In the genomic region with DNA sequence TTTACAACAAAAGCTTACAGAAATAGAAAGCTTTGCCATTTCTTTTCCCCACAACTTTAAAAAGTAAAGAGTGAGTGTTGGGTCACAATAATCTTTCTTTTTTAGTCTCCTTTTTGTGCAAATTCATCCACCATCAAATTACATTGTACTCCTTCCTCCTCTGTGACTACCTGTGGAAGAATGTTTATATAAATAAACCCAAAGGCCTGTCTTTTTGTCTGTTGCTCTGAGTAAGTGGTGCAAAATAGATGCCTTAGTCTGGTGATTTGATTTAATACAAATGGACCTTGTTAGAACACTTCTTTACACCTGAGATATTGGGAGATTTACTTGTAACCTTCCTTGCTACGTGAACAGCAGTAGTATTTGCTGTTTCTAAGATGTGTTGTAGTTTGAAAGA, we compare ENCODE assay signal across 22 cellular contexts. TPM values are rescaled to one million over a fixed set of nuclear protein-coding genes. Genes with fewer than 3 reads are reported as not detected.
DNase-seq lines count a peak whose midpoint lies in the region; ATAC-seq, FAIRE-seq and TF ChIP-seq lines count a peak whose summit lies in the region.
"Had no signal": no experiment of that assay in that cellular context is flagged by ENCODE, and none has a peak within 500 bp of the region (broad histone marks: within the 10 kb centered on the region; RNA-seq: fewer than 3 reads in every experiment).

No MANE protein-coding gene starts in this region.

- no peak for TF ChIP-seq POLR2A in spleen (IDR thresholded peaks at IDR 0.05)

- H3K4me1 ChIP-seq in OCI-LY7 (ENCODE audit: insufficient read depth, low read length, poor library complexity, severe bottlenecking) (no peaks in the 10 kb centered on the region), spleen (peaks cover 0 to 8% (median 0%) of the 10 kb centered on the region in 6 donors)
- H3K4me1 ChIP-seq: HAP-1 had no signal

- no peak overlapping the region for H2AFZ ChIP-seq in OCI-LY7 (ENCODE audit: low read length)

- no peaks in the 10 kb centered on the region for H3K36me3 ChIP-seq in OCI-LY7 (ENCODE audit: insufficient read depth, low read length)
- H3K36me3 ChIP-seq in bronchial epithelial cell (ENCODE audit: control insufficient read depth, insufficient read depth, low read length), result no peaks in the 10 kb centered on the region
- no peaks in the 10 kb centered on the region for H3K36me3 ChIP-seq in spleen
- H3K36me3 ChIP-seq: HAP-1 had no signal

- H4K20me1 ChIP-seq in OCI-LY7 (ENCODE audit: insufficient read depth, low read length), result no peaks in the 10 kb centered on the region

- H3K79me2 ChIP-seq in OCI-LY7 (ENCODE audit: insufficient read depth, low read depth, low read length), result no peaks in the 10 kb centered on the region

- H3K9me2 ChIP-seq in OCI-LY7 (ENCODE audit: insufficient read depth, low read length), result no peaks in the 10 kb centered on the region

- no peak overlapping the region for H3K4me3 ChIP-seq in OCI-LY7 (ENCODE audit: low read depth, low read length, poor library complexity, severe bottlenecking)
- no peak overlapping the region for H3K4me3 ChIP-seq in bronchial epithelial cell (ENCODE audit: low read depth, low read length)
- H3K4me3 ChIP-seq in spleen, result peak overlapping the region in 1 of 8 donors; percentile 36
- H3K4me3 ChIP-seq: HAP-1, K562 had no signal

- POLR2A ChIA-PET in OCI-LY7 (lab: Charles Lee), result interaction anchor here (0.6 kb wide), 1 partner anchor 13 kb away, joined by 5 read pairs; no protein-coding TSS in a partner anchor

- TF ChIP-seq CTCF in OCI-LY7 (conservative IDR thresholded peaks at IDR 0.05; ENCODE audit: low read length) (no peak), bronchial epithelial cell (IDR thresholded peaks at IDR 0.05; ENCODE audit: insufficient read depth, low read length, severe bottlenecking) (no peak), spleen (IDR thresholded peaks at IDR 0.05 in 8 of 11, conservative IDR thresholded peaks at IDR 0.05 in 3 of 11) (no peak)

- CTCF ChIA-PET in OCI-LY7 (lab: Charles Lee; ENCODE audit: unreplicated experiment), result no interaction called here

- no peak overlapping the region for H3K27ac ChIP-seq in OCI-LY7 (ENCODE audit: low read depth, low read length, poor library complexity, severe bottlenecking)
- H3K27ac ChIP-seq in spleen, result peak overlapping the region in 7 of 8 donors; percentile 62 to 91 (median 73)

- DNase-seq in ELR (ENCODE audit: low read depth) (peak; percentile 23), OCI-LY7 (ENCODE audit: low spot score) (no peak), bronchial epithelial cell (ENCODE audit: low read depth) (peak; percentile 12), spleen (no peak), nucleus accumbens (lab: John Stamatoyannopoulos, UW) (no peak), activated gamma-delta T cell treated with Interleukin-2 at 50 U/mL for 16 hours (no peak)
- DNase-seq: COR-L47, DMS 273 treated with DMSO at 0.1 percent for 48 hours, DND-41, NCI-H1105 treated with DMSO at 0.1 percent for 48 hours, NCI-H1694, RPMI8226, SIG-M5, T-helper 1 cell had no signal

- WGBS in spleen, 5 donors, result 76 to 91% (median 88%) methylated on average over 1 of the region's 1 CpG

- no peaks in the 10 kb centered on the region for H3K27me3 ChIP-seq in bronchial epithelial cell (ENCODE audit: control insufficient read depth, insufficient read depth, low read length)
- H3K27me3 ChIP-seq in spleen (replicated peaks in 1 of 7), result no peaks in the 10 kb centered on the region

- no peak for ATAC-seq in GM21381 (IDR thresholded peaks at IDR 0.05; ENCODE audit: unreplicated experiment)
- ATAC-seq: SK-N-SH treated with all-trans-retinoic acid at 6 μM for 48 hours had no signal

- peak overlapping the region; percentile 11; the same call in 1 of the 2 replicates for H3K4me2 ChIP-seq in OCI-LY7 (ENCODE audit: low read length)

- no TSS peak for BruUV-seq in OCI-LY7 (replicated peaks; lab: Mats Ljungman, UMichigan)

- H3K9me3 ChIP-seq in OCI-LY7 (ENCODE audit: low read length) (peaks cover 11% of the 10 kb centered on the region; the same call in 1 of the 2 replicates), spleen (peaks cover 0 to 27% (median 17%) of the 10 kb centered on the region in 8 donors)
- H3K9me3 ChIP-seq: HAP-1 had no signal

- no peak for FAIRE-seq in bronchial epithelial cell (lab: Jason Lieb, UNC)
- FAIRE-seq: GM12892, GM18507, K562 had no signal

- intact Hi-C loops in OCI-LY7 (cut with micrococcal nuclease; ENCODE audit: unreplicated experiment), result no loop called here
- intact Hi-C loops in spleen (cut with DNase I; ENCODE audit: low total_unique reads), result no loop called here

RNA-seq across cellular contexts. Expression of a gene that starts 53.5 kb away (rescaled TPM):
- total RNA-seq in OCI-LY7 (2014; rRNA removed; shearing (Covaris generic)), result not detected in 2 replicates
- not detected in 2 replicates for total RNA-seq in OCI-LY7 (2022)
- total RNA-seq in bronchial epithelial cell, result not detected in 2 replicates
- total RNA-seq in spleen, result not detected
- polyA plus RNA-seq in spleen, result not detected
- total RNA-seq: K562, NCI-H460 had no signal
- polyA plus RNA-seq: AG04450, K562 had no signal

Comparison
In these comparisons a context has a peak if more than half of its experiments do, and no peak if none do; other contexts are left out.
1. DNase-seq: peak in ELR (single experiment) and bronchial epithelial cell (single experiment); none in OCI-LY7 (single experiment), spleen (single experiment), nucleus accumbens (0 of 56) and activated gamma-delta T cell treated with Interleukin-2 at 50 U/mL for 16 hours (single experiment).